In genomic region chr6:20877008-20877937, GRCh38 we compare ENCODE assay signal across 8 cellular contexts.
A peak's percentile ranks its signal among the peaks of the same experiment; 100 is the strongest.
DNase-seq lines count a peak whose midpoint lies in the region; ATAC-seq and TF ChIP-seq lines count a peak whose summit lies in the region.

No MANE protein-coding gene starts in this region.

- H3K27ac ChIP-seq in heart right ventricle, result peak overlapping the region in 1 of 10 donors; percentile 24
- H3K27ac ChIP-seq in coronary artery, result peak overlapping the region; percentile 31 to 46

- TF ChIP-seq CTCF in heart right ventricle (IDR thresholded peaks at IDR 0.05) (no peak), coronary artery (IDR thresholded peaks at IDR 0.05) (no peak), osteocyte (IDR thresholded peaks at IDR 0.05) (no peak)

- no peak overlapping the region for H3K4me3 ChIP-seq in heart right ventricle
- H3K4me3 ChIP-seq in coronary artery, result no peak overlapping the region

- no peaks in the 10 kb centered on the region for H3K9me3 Mint-ChIP-seq in osteocyte (ENCODE audit: unreplicated experiment)

- peaks cover 2% of the 10 kb centered on the region for H3K36me3 Mint-ChIP-seq in osteocyte (ENCODE audit: unreplicated experiment)

- peak overlapping the region; percentile 89 for H3K27ac Mint-ChIP-seq in osteocyte (ENCODE audit: unreplicated experiment)

- no peaks in the 10 kb centered on the region for H3K27me3 ChIP-seq in heart right ventricle

- no peaks in the 10 kb centered on the region for H3K9me3 ChIP-seq in heart right ventricle

- intact Hi-C loops in heart right ventricle (cut with DNase I) (loop anchor here in 4 of 10 donors (5.0 to 10.0 kb wide), 2 partner anchors 708 to 710 kb away; no protein-coding TSS in a partner anchor), cardiac septum (cut with DNase I) (no loop called here)

- H3K4me1 Mint-ChIP-seq in osteocyte (ENCODE audit: unreplicated experiment), result peaks cover 49% of the 10 kb centered on the region

- WGBS in heart right ventricle, 2 donors, result 86 to 91% methylated on average over 6 of the region's 6 CpGs

- H3K36me3 ChIP-seq in heart right ventricle, result no peaks in the 10 kb centered on the region

- H3K27me3 Mint-ChIP-seq in osteocyte (ENCODE audit: unreplicated experiment), result no peaks in the 10 kb centered on the region

- ATAC-seq in heart right ventricle, result peak in 7 of 8 donors; percentile 17 to 88 (median 74)
- ATAC-seq in HG02623 (IDR thresholded peaks at IDR 0.05; ENCODE audit: unreplicated experiment), result peak; percentile 98

- H3K4me3 Mint-ChIP-seq in osteocyte (ENCODE audit: unreplicated experiment), result no peak overlapping the region

- peaks cover 0 to 21% (median 0%) of the 10 kb centered on the region in 9 donors for H3K4me1 ChIP-seq in heart right ventricle

- no peak for DNase-seq in heart right ventricle
- DNase-seq in cardiac septum (ENCODE audit: low spot score), result no peak
- peak; percentile 81 for DNase-seq in NCI-H226
- peak; percentile 72 for DNase-seq in coronary artery (ENCODE audit: low spot score)
- DNase-seq in osteocyte (ENCODE audit: extremely low spot score, unreplicated experiment), result no peak
- no peak for DNase-seq in NCI-H345 treated with DMSO at 0.1 percent for 48 hours (lab: John Stamatoyannopoulos, UW; ENCODE audit: unreplicated experiment)
- no peak for DNase-seq in hypothalamus (lab: John Stamatoyannopoulos, UW)

Comparison
In these comparisons a context has a peak if more than half of its experiments do, and no peak if none do; other contexts are left out.
1. DNase-seq: peak in NCI-H226 (single experiment) and coronary artery (single experiment); none in heart right ventricle (0 of 2), cardiac septum (single experiment), osteocyte (single experiment), NCI-H345 treated with DMSO at 0.1 percent for 48 hours (single experiment) and hypothalamus (0 of 51).